9 cellular contexts compared by ENCODE assay signal in the genomic region with DNA sequence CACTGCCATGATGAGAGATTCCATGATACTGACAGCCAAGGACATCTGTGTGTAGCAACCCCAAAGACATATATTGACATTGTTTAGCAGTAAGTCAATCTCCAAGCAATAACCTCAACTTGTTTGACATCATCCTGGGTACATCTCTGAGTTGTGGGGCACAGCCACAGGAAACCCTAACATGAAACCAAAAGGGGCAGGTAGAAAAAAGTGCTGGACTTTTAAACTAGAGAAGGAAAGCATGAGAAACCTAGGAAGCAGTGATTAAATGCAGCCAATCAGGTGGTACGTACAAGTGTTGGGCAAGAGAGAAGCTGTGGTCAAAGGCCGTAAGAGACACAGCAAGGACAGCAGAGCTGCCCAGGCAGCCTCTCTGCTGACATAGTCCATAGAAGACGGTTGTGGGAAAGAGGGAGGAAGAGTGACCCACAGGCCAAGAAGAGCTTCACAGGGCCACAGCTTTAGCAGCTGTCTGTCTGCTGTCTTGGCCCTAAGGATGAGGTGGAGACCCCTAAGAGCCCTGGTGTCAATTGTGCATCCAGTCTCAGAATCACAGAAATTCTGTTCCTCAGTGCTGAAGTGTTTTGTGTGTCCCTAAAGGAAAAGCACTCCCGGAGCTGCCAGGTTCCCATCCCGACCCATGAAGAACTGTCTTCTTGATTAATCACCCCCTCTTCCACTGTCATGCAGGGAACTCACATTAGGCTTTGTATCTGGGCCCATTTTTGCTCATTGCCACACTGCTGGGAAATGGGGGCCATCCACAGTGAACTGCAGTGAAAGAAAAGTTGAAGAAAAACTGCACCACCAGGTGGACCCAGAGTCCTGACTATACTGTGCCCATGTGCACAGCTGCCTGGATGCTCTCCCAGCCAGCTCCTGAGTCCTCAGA. TPM values are rescaled to one million over a fixed set of nuclear protein-coding genes. Genes with fewer than 3 reads are reported as not detected.
DNase-seq lines count a peak whose midpoint lies in the region; ATAC-seq, FAIRE-seq and TF ChIP-seq lines count a peak whose summit lies in the region.
"Had no signal": no experiment of that assay in that cellular context is flagged by ENCODE, and none has a peak within 500 bp of the region (broad histone marks: within the 10 kb centered on the region; RNA-seq: fewer than 3 reads in every experiment).

No MANE protein-coding gene starts in this region.

- no peaks in the 10 kb centered on the region for H3K9me3 Mint-ChIP-seq in MCF 10A (ENCODE audit: unreplicated experiment)

- H3K27me3 ChIP-seq in breast epithelium (no peaks in the 10 kb centered on the region), right cardiac atrium (ENCODE audit: control insufficient read depth, insufficient read depth) (no peaks in the 10 kb centered on the region)
- H3K27me3 ChIP-seq: body of pancreas had no signal

- POLR2A ChIA-PET in MCF 10A (lab: Yijun Ruan, JAX), result interaction anchor here (1.1 kb wide), 1 partner anchor 14 kb away, joined by 3 read pairs; no protein-coding TSS in a partner anchor

- H3K4me1 ChIP-seq in breast epithelium (no peaks in the 10 kb centered on the region), right cardiac atrium (ENCODE audit: control insufficient read depth, insufficient read depth, low read length) (no peaks in the 10 kb centered on the region)
- H3K4me1 ChIP-seq: body of pancreas had no signal

- no peak overlapping the region for H3K4me3 Mint-ChIP-seq in MCF 10A (ENCODE audit: unreplicated experiment)

- peak; percentile 48 to 67 for ATAC-seq in right cardiac atrium
- ATAC-seq: body of pancreas had no signal

- H3K27ac ChIP-seq in breast epithelium (no peak overlapping the region), VCaP (no peak overlapping the region), right cardiac atrium (ENCODE audit: low read length) (no peak overlapping the region)
- H3K27ac ChIP-seq: body of pancreas had no signal

- no peaks in the 10 kb centered on the region for H3K36me3 Mint-ChIP-seq in MCF 10A (ENCODE audit: insufficient read depth, unreplicated experiment)

- H3K36me3 ChIP-seq in breast epithelium, result no peaks in the 10 kb centered on the region

- H3K9me3 ChIP-seq in breast epithelium (no peaks in the 10 kb centered on the region), right cardiac atrium (ENCODE audit: control insufficient read depth, low read length) (no peaks in the 10 kb centered on the region)
- H3K9me3 ChIP-seq: body of pancreas had no signal

- BruUV-seq in MCF 10A (replicated peaks; lab: Mats Ljungman, UMichigan), result no TSS peak

- TF ChIP-seq POLR2A in breast epithelium (IDR thresholded peaks at IDR 0.05), result no peak

- H3K4me1 Mint-ChIP-seq in MCF 10A (ENCODE audit: insufficient read depth, unreplicated experiment), result no peaks in the 10 kb centered on the region

- CTCF ChIA-PET in MCF 10A (lab: Yijun Ruan, JAX), result interaction anchor here (0.6 to 2.8 kb wide), 16 partner anchors 10 to 1073 kb away, joined by 3 to 12 read pairs (median 3); partner anchors contain the start of gene CHN1

- no peak overlapping the region for H3K4me3 ChIP-seq in breast epithelium
- H3K4me3 ChIP-seq in right cardiac atrium (ENCODE audit: low read length), result no peak overlapping the region
- H3K4me3 ChIP-seq: body of pancreas had no signal

- FAIRE-seq in urothelium cell line (lab: Jason Lieb, UNC), result no peak

- intact Hi-C loops in MCF 10A (cut with micrococcal nuclease) (loop anchor here (1.0 to 5.0 kb wide), 2 partner anchors 252 to 1067 kb away; partner anchors contain the start of gene HOXD12), breast epithelium (cut with DNase I; ENCODE audit: low total_unique reads) (no loop called here), right cardiac atrium (cut with DNase I) (no loop called here)

- H3K27ac Mint-ChIP-seq in MCF 10A (ENCODE audit: low read depth, unreplicated experiment), result no peak overlapping the region

- 86% methylated on average over 5 of the region's 5 CpGs for WGBS in right cardiac atrium

- DNase-seq in MCF 10A (ENCODE audit: unreplicated experiment) (peak; percentile 49), breast epithelium (ENCODE audit: low spot score in 2 of 2) (no peak), M059J (ENCODE audit: low read depth) (peak; percentile 52), right cardiac atrium (no peak), urothelium cell line (ENCODE audit: low spot score) (peak; percentile 36), cortex of kidney (lab: John Stamatoyannopoulos, UW) (no peak), NCI-H2029 treated with DMSO at 0.1 percent for 48 hours (lab: John Stamatoyannopoulos, UW) (no peak)

- H3K27me3 Mint-ChIP-seq in MCF 10A (ENCODE audit: insufficient read depth, unreplicated experiment), result no peaks in the 10 kb centered on the region

- peak; percentile 28 for TF ChIP-seq CTCF in MCF 10A (IDR thresholded peaks at IDR 0.05; ENCODE audit: unreplicated experiment)
- peak in 1 of 3 donors; percentile 20 for TF ChIP-seq CTCF in breast epithelium (IDR thresholded peaks at IDR 0.05)
- TF ChIP-seq CTCF in VCaP (conservative IDR thresholded peaks at IDR 0.05), result peak; percentile 76

RNA-seq across cellular contexts. Expression of gene CHN1, which starts 25.4 kb away (rescaled TPM):
- total RNA-seq in MCF 10A (2022) (4.4 and 6.0 TPM in 2 replicates), breast epithelium (10 to 100 TPM in 2 of 3 donors, 1 to 10 TPM in 1; 9.8 to 14.7 (median 13.4) TPM), right cardiac atrium (1 to 10 TPM; 5.7 to 8.9 (median 8.0) TPM)
- 11.0 and 12.7 TPM in 2 replicates for total RNA-seq in M059J (2014; rRNA removed; shearing (Covaris generic))
- 5.3 TPM for polyA plus RNA-seq in right cardiac atrium

Comparison
In these comparisons a context has a peak if more than half of its experiments do, and no peak if none do; other contexts are left out.
1. DNase-seq: peak in MCF 10A (single experiment), M059J (single experiment) and urothelium cell line (single experiment); none in breast epithelium (0 of 2), right cardiac atrium (0 of 3), cortex of kidney (single experiment) and NCI-H2029 treated with DMSO at 0.1 percent for 48 hours (single experiment).